1 cellular context compared by ENCODE assay signal in genomic region chr12:102917026-102917787, GRCh38.
TF ChIP-seq lines count a peak whose summit lies in the region.

TSS of gene PAH (minus strand) at chr12:102917244. CDS start at chr12:102917130, 114 bp downstream.

TF ChIP-seq in HepG2, 621 proteins besides CTCF, POLR2A, EP300 and RAD21 (continued from another document and continues in another):
- TF ChIP-seq ZSCAN20 (CRISPR knock-in tag; IDR thresholded peaks at IDR 0.05; ENCODE audit: borderline replicate concordance) = peak; percentile 73; the same call in 1 of the 2 replicates
- peak; percentile 75 for TF ChIP-seq ZMYM4 (CRISPR knock-in tag; IDR thresholded peaks at IDR 0.05)
- peak; percentile 23; the same call in 1 of the 2 replicates for TF ChIP-seq FOXC1 (CRISPR knock-in tag; IDR thresholded peaks at IDR 0.05; ENCODE audit: borderline replicate concordance)
- peak; percentile 38; the same call in 1 of the 2 replicates for TF ChIP-seq ZNF776 (CRISPR knock-in tag; IDR thresholded peaks at IDR 0.05)
- TF ChIP-seq POGK (CRISPR knock-in tag; conservative IDR thresholded peaks at IDR 0.05) = 0 out of 2 replicates have a peak, but pooled peaks have one; percentile 36
- TF ChIP-seq CSRNP1 (CRISPR knock-in tag; IDR thresholded peaks at IDR 0.05) = no peak
- peak; percentile 66; the same call in 1 of the 2 replicates for TF ChIP-seq KMT2B (CRISPR knock-in tag; IDR thresholded peaks at IDR 0.05)
- TF ChIP-seq ZNF710 (CRISPR knock-in tag; IDR thresholded peaks at IDR 0.05; ENCODE audit: borderline replicate concordance) = peak; percentile 69; the same call in 1 of the 2 replicates
- no peak for TF ChIP-seq MYNN (CRISPR knock-in tag; IDR thresholded peaks at IDR 0.05; ENCODE audit: low read depth)
- TF ChIP-seq SRF (IDR thresholded peaks at IDR 0.05; ENCODE audit: low read depth, low read length) = no peak
- TF ChIP-seq FOXK2 (IDR thresholded peaks at IDR 0.05) = no peak
- TF ChIP-seq PTBP1 (IDR thresholded peaks at IDR 0.05; ENCODE audit: low read depth, low read length, poor library complexity, severe bottlenecking) = no peak
- TF ChIP-seq ZNF549 (CRISPR knock-in tag; IDR thresholded peaks at IDR 0.05) = no peak
- TF ChIP-seq FOXA1 (IDR thresholded peaks at IDR 0.05) = no peak
- no peak for TF ChIP-seq FOXA1 (CRISPR knock-in tag; IDR thresholded peaks at IDR 0.05)
- TF ChIP-seq CREM (IDR thresholded peaks at IDR 0.05) = peak; percentile 61
- no peak for TF ChIP-seq CREM (CRISPR knock-in tag; IDR thresholded peaks at IDR 0.05)
- 0 out of 2 replicates have a peak, but pooled peaks have one; percentile 56 for TF ChIP-seq ZNF709 (CRISPR knock-in tag; IDR thresholded peaks at IDR 0.05)
- TF ChIP-seq RFX1 (IDR thresholded peaks at IDR 0.05) = no peak
- TF ChIP-seq SPEN (CRISPR knock-in tag; IDR thresholded peaks at IDR 0.05; ENCODE audit: low read depth) = peak; percentile 52
- peak; percentile 66; the same call in 1 of the 2 replicates for TF ChIP-seq ZBTB7B (CRISPR knock-in tag; IDR thresholded peaks at IDR 0.05)
- peak; percentile 39; the same call in 1 of the 2 replicates for TF ChIP-seq ZNF121 (CRISPR knock-in tag; IDR thresholded peaks at IDR 0.05)
- TF ChIP-seq MXD1 (CRISPR knock-in tag; IDR thresholded peaks at IDR 0.05) = peak; percentile 58; the same call in 1 of the 2 replicates
- TF ChIP-seq JUN (CRISPR knock-in tag; IDR thresholded peaks at IDR 0.05) = no peak
- 0 out of 2 replicates have a peak, but pooled peaks have one; percentile 50 for TF ChIP-seq AKAP8 (CRISPR knock-in tag; IDR thresholded peaks at IDR 0.05)
- peak; percentile 53; the same call in 1 of the 2 replicates for TF ChIP-seq KDM1A (CRISPR knock-in tag; IDR thresholded peaks at IDR 0.05)
- 0 out of 2 replicates have a peak, but pooled peaks have one; percentile 51 for TF ChIP-seq ZNF550 (CRISPR knock-in tag; IDR thresholded peaks at IDR 0.05; ENCODE audit: borderline replicate concordance)
- peak; percentile 90 for TF ChIP-seq HNRNPL (IDR thresholded peaks at IDR 0.05; ENCODE audit: low read depth, low read length)
- TF ChIP-seq ZNF503 (CRISPR knock-in tag; IDR thresholded peaks at IDR 0.05) = no peak; the same call in 1 of the 2 replicates
- TF ChIP-seq ZNF800 (CRISPR knock-in tag; IDR thresholded peaks at IDR 0.05) = no peak
- TF ChIP-seq ZBTB49 (CRISPR knock-in tag; IDR thresholded peaks at IDR 0.05; ENCODE audit: borderline replicate concordance) = no peak
- TF ChIP-seq FOXK1 (CRISPR knock-in tag; IDR thresholded peaks at IDR 0.05; ENCODE audit: borderline replicate concordance, low read depth) = no peak; the same call in none of the 2 replicates
- no peak for TF ChIP-seq REL (CRISPR knock-in tag; conservative IDR thresholded peaks at IDR 0.05)
- no peak for TF ChIP-seq SOX6 (IDR thresholded peaks at IDR 0.05)
- TF ChIP-seq SOX6 (CRISPR knock-in tag; IDR thresholded peaks at IDR 0.05) = peak; percentile 88
- peak; percentile 64; the same call in 1 of the 2 replicates for TF ChIP-seq PHF8 (CRISPR knock-in tag; IDR thresholded peaks at IDR 0.05)
- TF ChIP-seq ZNF512B (CRISPR knock-in tag; IDR thresholded peaks at IDR 0.05; ENCODE audit: borderline replicate concordance) = 0 out of 2 replicates have a peak, but pooled peaks have one; percentile 50
- TF ChIP-seq YEATS4 (CRISPR knock-in tag; IDR thresholded peaks at IDR 0.05; ENCODE audit: borderline replicate concordance) = no peak; the same call in 1 of the 2 replicates
- TF ChIP-seq ZNF180 (CRISPR knock-in tag; IDR thresholded peaks at IDR 0.05; ENCODE audit: borderline replicate concordance, low read depth) = no peak
- no peak for TF ChIP-seq SMYD3 (CRISPR knock-in tag; IDR thresholded peaks at IDR 0.05)
